1 cellular context compared by ENCODE assay signal in the genomic region with DNA sequence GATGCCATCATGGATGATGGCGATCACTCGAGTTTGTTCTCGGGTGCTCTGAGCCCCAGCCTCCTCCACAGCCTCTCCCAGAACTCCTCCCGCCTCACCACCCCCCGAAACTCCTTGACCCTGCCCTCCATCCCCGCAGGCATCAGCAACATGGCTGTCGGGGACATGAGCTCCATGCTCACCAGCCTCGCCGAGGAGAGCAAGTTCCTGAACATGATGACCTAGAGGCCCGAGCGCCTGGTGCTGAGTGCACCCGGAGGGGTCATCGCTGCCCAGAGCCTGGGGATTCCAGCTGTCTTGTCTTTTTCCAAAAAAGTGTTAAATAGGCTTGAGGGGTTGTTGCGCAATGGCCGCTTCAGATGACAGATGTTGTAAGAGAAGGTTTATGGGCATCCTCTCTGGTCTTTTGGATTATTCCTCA.
TF ChIP-seq lines count a peak whose summit lies in the region.

No MANE protein-coding gene starts in this region.

TF ChIP-seq in HCT116, 20 proteins besides CTCF, POLR2A, EP300 and RAD21 (continued from another document):
- TF ChIP-seq, protein P1, sequence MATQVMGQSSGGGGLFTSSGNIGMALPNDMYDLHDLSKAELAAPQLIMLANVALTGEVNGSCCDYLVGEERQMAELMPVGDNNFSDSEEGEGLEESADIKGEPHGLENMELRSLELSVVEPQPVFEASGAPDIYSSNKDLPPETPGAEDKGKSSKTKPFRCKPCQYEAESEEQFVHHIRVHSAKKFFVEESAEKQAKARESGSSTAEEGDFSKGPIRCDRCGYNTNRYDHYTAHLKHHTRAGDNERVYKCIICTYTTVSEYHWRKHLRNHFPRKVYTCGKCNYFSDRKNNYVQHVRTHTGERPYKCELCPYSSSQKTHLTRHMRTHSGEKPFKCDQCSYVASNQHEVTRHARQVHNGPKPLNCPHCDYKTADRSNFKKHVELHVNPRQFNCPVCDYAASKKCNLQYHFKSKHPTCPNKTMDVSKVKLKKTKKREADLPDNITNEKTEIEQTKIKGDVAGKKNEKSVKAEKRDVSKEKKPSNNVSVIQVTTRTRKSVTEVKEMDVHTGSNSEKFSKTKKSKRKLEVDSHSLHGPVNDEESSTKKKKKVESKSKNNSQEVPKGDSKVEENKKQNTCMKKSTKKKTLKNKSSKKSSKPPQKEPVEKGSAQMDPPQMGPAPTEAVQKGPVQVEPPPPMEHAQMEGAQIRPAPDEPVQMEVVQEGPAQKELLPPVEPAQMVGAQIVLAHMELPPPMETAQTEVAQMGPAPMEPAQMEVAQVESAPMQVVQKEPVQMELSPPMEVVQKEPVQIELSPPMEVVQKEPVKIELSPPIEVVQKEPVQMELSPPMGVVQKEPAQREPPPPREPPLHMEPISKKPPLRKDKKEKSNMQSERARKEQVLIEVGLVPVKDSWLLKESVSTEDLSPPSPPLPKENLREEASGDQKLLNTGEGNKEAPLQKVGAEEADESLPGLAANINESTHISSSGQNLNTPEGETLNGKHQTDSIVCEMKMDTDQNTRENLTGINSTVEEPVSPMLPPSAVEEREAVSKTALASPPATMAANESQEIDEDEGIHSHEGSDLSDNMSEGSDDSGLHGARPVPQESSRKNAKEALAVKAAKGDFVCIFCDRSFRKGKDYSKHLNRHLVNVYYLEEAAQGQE (IDR thresholded peaks at IDR 0.05; ENCODE audit: low read depth), result no peak
- no peak for TF ChIP-seq POLR2AphosphoS5 (IDR thresholded peaks at IDR 0.05; ENCODE audit: low read depth, low read length)
- no peak for TF ChIP-seq EGR1 (IDR thresholded peaks at IDR 0.05; ENCODE audit: low read depth)
